In the genomic region with DNA sequence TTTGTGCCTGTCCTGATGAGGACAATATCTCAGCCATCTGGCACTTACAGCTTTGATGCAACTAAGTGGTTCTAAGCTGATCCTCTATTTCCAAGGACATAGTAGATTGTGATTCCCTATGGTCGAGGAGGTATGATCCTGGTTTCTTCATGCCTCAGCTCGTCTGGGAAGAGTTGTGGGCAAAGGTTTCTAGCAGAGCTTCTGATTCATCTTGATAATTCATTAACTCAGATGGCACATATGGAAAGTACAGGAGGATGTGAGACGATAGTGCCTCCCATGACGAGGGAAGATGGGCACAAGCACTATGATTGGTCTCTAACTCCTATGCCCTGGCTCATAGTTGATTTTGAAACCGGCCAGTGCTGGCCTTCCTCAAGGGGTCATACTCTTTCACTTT, we compare ENCODE assay signal across 20 cellular contexts.
DNase-seq lines count a peak whose midpoint lies in the region; ATAC-seq and TF ChIP-seq lines count a peak whose summit lies in the region.
"Had no signal": no experiment of that assay in that cellular context is flagged by ENCODE, and none has a peak within 500 bp of the region (broad histone marks: within the 10 kb centered on the region; RNA-seq: fewer than 3 reads in every experiment).

No MANE protein-coding gene starts in this region.

- H3K4me1 ChIP-seq in mammary epithelial cell (ENCODE audit: insufficient read depth, low read length): peaks cover 21% of the 10 kb centered on the region
- H3K4me1 ChIP-seq: Peyer's patch, SJCRH30 had no signal

- H2AFZ ChIP-seq in mammary epithelial cell (ENCODE audit: low read depth, low read length): peak overlapping the region; percentile 48

- in situ Hi-C loops in ACHN (cut with HindIII; ENCODE audit: low pct_ligation_motif_present, low pct_unique_long_range_greater_than_20kb, low sequenced_read_pairs): no loop called here
- in situ Hi-C loops in mammary epithelial cell (cut with MboI; ENCODE audit: low sequenced_read_pairs in 2 of 2): no loop called here

- H3K4me3 ChIP-seq in mammary epithelial cell (replicated peaks in 1 of 3; ENCODE audit: insufficient read depth in 1 of 3, low read depth in 2 of 3, low read length in 3 of 3): no peak overlapping the region
- H3K4me3 ChIP-seq: GM23248, Peyer's patch, SJCRH30 had no signal

- no peaks in the 10 kb centered on the region for H3K36me3 ChIP-seq in mammary epithelial cell (ENCODE audit: insufficient read depth, low read length)
- H3K36me3 ChIP-seq: Peyer's patch, SJCRH30 had no signal

- 46% methylated on average over 5 of the region's 5 CpGs for WGBS in mammary epithelial cell (ENCODE audit: low coverage, missing lambda C conversion rate)

- no peaks in the 10 kb centered on the region for H3K27me3 ChIP-seq in mammary epithelial cell (ENCODE audit: insufficient read depth, low read length)
- H3K27me3 ChIP-seq: Peyer's patch had no signal

- DNase-seq in ACHN (peak; percentile 7), NCI-H524 (lab: John Stamatoyannopoulos, UW) (peak; percentile 87 to 94), mammary epithelial cell (peak; percentile 70), kidney tubule cell (ENCODE audit: low spot score) (peak; percentile 39), NCI-H1417 (lab: John Stamatoyannopoulos, UW) (no peak), NCI-H1092 treated with DMSO at 0.1 percent for 48 hours (lab: John Stamatoyannopoulos, UW) (no peak)
- DNase-seq: DMS79, GM23248, H9, HFFc6, KBM-7, NCI-H1105 treated with DMSO at 0.1 percent for 48 hours, NCI-H1694 treated with DMSO at 0.1 percent for 48 hours, NCI-H2081 treated with DMSO at 0.1 percent for 48 hours, NCI-H748 treated with DMSO at 0.1 percent for 48 hours, Peyer's patch, SJCRH30, T-helper 1 cell had no signal

- CTCF ChIA-PET in mammary epithelial cell (lab: Charles Lee; ENCODE audit: low non-redundant PET): interaction anchor here (1.7 kb wide), 1 partner anchor 89 kb away, joined by 6 read pairs; no protein-coding TSS in a partner anchor

- intact Hi-C loops in mammary epithelial cell (cut with micrococcal nuclease): loop anchor here (5.0 to 10.0 kb wide), 2 partner anchors 89 to 422 kb away; no protein-coding TSS in a partner anchor

- ATAC-seq in HG02938 (IDR thresholded peaks at IDR 0.05; ENCODE audit: unreplicated experiment): no peak
- ATAC-seq: HepG2 had no signal

- H3K27ac ChIP-seq in mammary epithelial cell (ENCODE audit: insufficient read depth, low read depth, low read length): no peak overlapping the region
- H3K27ac ChIP-seq: Peyer's patch, SJCRH30 had no signal

- no TSS peak for BruUV-seq in mammary epithelial cell (replicated peaks; lab: Mats Ljungman, UMichigan)

- no peak overlapping the region for H3K9ac ChIP-seq in mammary epithelial cell (ENCODE audit: insufficient read depth, low read length)

- H3K4me2 ChIP-seq in mammary epithelial cell (ENCODE audit: insufficient read depth, low read depth, low read length): no peak overlapping the region

- no peak for TF ChIP-seq CTCF in mammary epithelial cell (conservative IDR thresholded peaks at IDR 0.05 in 1 of 2, IDR thresholded peaks at IDR 0.05 in 1 of 2; ENCODE audit: extremely low read depth in 1 of 2, insufficient read depth in 1 of 2, low read depth in 1 of 2, low read length in 2 of 2)

- dilution Hi-C loops in mammary epithelial cell (cut with HindIII; ENCODE audit: low sequenced_read_pairs): no loop called here

- no peaks in the 10 kb centered on the region for H3K9me3 ChIP-seq in mammary epithelial cell (replicated peaks; ENCODE audit: insufficient read depth, low read length)
- H3K9me3 ChIP-seq: Peyer's patch, SJCRH30 had no signal

- no peaks in the 10 kb centered on the region for H3K79me2 ChIP-seq in mammary epithelial cell (ENCODE audit: insufficient read depth, low read length)

- no peaks in the 10 kb centered on the region for H4K20me1 ChIP-seq in mammary epithelial cell (ENCODE audit: insufficient read depth, low read length)

Comparison
In these comparisons a context has a peak if more than half of its experiments do, and no peak if none do; other contexts are left out.
1. DNase-seq: peak in ACHN (single experiment), NCI-H524 (2 of 2), mammary epithelial cell (single experiment) and kidney tubule cell (single experiment); none in NCI-H1417 (0 of 3) and NCI-H1092 treated with DMSO at 0.1 percent for 48 hours (single experiment).